ENCODE assay signal across 8 cellular contexts in genomic region chr22:29269731-29270474, GRCh38. TPM values are rescaled to one million over a fixed set of nuclear protein-coding genes. Genes with fewer than 3 reads are reported as not detected.
DNase-seq lines count a peak whose midpoint lies in the region; ATAC-seq, FAIRE-seq and TF ChIP-seq lines count a peak whose summit lies in the region.

No MANE protein-coding gene starts in this region.

- no peak for TF ChIP-seq CTCF in CD4-positive, alpha-beta T cell (IDR thresholded peaks at IDR 0.05)
- no peak for TF ChIP-seq CTCF in bronchial epithelial cell (IDR thresholded peaks at IDR 0.05; ENCODE audit: insufficient read depth, low read length, severe bottlenecking)

- H3K9me3 ChIP-seq in CD4-positive, alpha-beta T cell (ENCODE audit: control insufficient read depth, low read length), result no peaks in the 10 kb centered on the region
- no peaks in the 10 kb centered on the region for H3K9me3 ChIP-seq in MG63
- no peaks in the 10 kb centered on the region for H3K9me3 ChIP-seq in mononuclear cell (ENCODE audit: low read depth, low read length)

- H3K4me3 Mint-ChIP-seq in CD4-positive, alpha-beta T cell, result peak overlapping the region; percentile 95

- intact Hi-C loops in CD4-positive, alpha-beta T cell (cut with DNase I, micrococcal nuclease), result loop anchor here in 1 of 2 experiments (2.0 to 10.0 kb wide), 6 partner anchors 117 to 1345 kb away; partner anchors contain the start of genes AP1B1, CCDC117, MTMR3 and THOC5

- CTCF ChIA-PET in CD4-positive, alpha-beta T cell (lab: Charles Lee), result interaction anchor here (1.5 kb wide), 1 partner anchor 24 kb away, joined by 4 read pairs; no protein-coding TSS in a partner anchor

- H3K36me3 ChIP-seq in MG63 (peaks cover 82% of the 10 kb centered on the region), bronchial epithelial cell (ENCODE audit: control insufficient read depth, insufficient read depth, low read length) (peaks cover 20% of the 10 kb centered on the region)

- FAIRE-seq in bronchial epithelial cell (lab: Jason Lieb, UNC), result no peak

- no peak for ATAC-seq in CD4-positive, alpha-beta T cell (ENCODE audit: poor library complexity)
- no peak for ATAC-seq in HG03565 (IDR thresholded peaks at IDR 0.05; ENCODE audit: unreplicated experiment)

- H3K36me3 Mint-ChIP-seq in CD4-positive, alpha-beta T cell (ENCODE audit: low read depth), result peaks cover 73% of the 10 kb centered on the region

- H3K27ac ChIP-seq in CD4-positive, alpha-beta T cell (ENCODE audit: low read depth, low read length), result no peak overlapping the region

- no peak for DNase-seq in CD4-positive, alpha-beta T cell
- no peak for DNase-seq in MG63
- DNase-seq in bronchial epithelial cell (ENCODE audit: low read depth), result peak; percentile 22
- DNase-seq in NCI-H128 (lab: John Stamatoyannopoulos, UW; ENCODE audit: unreplicated experiment), result no peak
- DNase-seq in amygdala (lab: John Stamatoyannopoulos, UW), result no peak
- no peak for DNase-seq in NCI-H1436 treated with DMSO at 0.1 percent for 48 hours (lab: John Stamatoyannopoulos, UW)

- peak overlapping the region; percentile 98 for H3K27ac Mint-ChIP-seq in CD4-positive, alpha-beta T cell

- H3K4me3 ChIP-seq in MG63 (peak overlapping the region; percentile 88), bronchial epithelial cell (ENCODE audit: low read depth, low read length) (peak overlapping the region; percentile 76), mononuclear cell (ENCODE audit: low read length) (peak overlapping the region; percentile 95)

- peaks cover 83% of the 10 kb centered on the region for H3K4me1 Mint-ChIP-seq in CD4-positive, alpha-beta T cell (ENCODE audit: low read depth)

- H3K4me1 ChIP-seq in mononuclear cell (ENCODE audit: insufficient read depth, low read length), result peaks cover 46% of the 10 kb centered on the region

- H3K27me3 Mint-ChIP-seq in CD4-positive, alpha-beta T cell, result no peaks in the 10 kb centered on the region

- POLR2A ChIA-PET in CD4-positive, alpha-beta T cell (lab: Charles Lee), result interaction anchor here (0.8 to 1.0 kb wide), 2 partner anchors 14 to 334 kb away, joined by 3 to 4 read pairs; no protein-coding TSS in a partner anchor

- no peaks in the 10 kb centered on the region for H3K9me3 Mint-ChIP-seq in CD4-positive, alpha-beta T cell

- no peaks in the 10 kb centered on the region for H3K27me3 ChIP-seq in CD4-positive, alpha-beta T cell (ENCODE audit: control insufficient read depth, insufficient read depth, low read length)
- H3K27me3 ChIP-seq in MG63, result no peaks in the 10 kb centered on the region
- no peaks in the 10 kb centered on the region for H3K27me3 ChIP-seq in bronchial epithelial cell (ENCODE audit: control insufficient read depth, insufficient read depth, low read length)
- H3K27me3 ChIP-seq in mononuclear cell (ENCODE audit: insufficient read depth, low read length), result no peaks in the 10 kb centered on the region

RNA-seq across cellular contexts. Expression of gene EWSR1, which starts 1.8 kb away (rescaled TPM):
- 100 to 1,000 TPM; 292 to 309 TPM for total RNA-seq in CD4-positive, alpha-beta T cell
- total RNA-seq in MG63 (2014; rRNA removed; shearing (Covaris generic); ENCODE audit: low replicate concordance), result 149 and 159 TPM in 2 replicates
- 87.1 and 163 TPM in 2 replicates for total RNA-seq in bronchial epithelial cell
- total RNA-seq in mononuclear cell, result 204 TPM

RNA-seq across cellular contexts. Expression of gene RHBDD3, which starts 2.1 kb away (rescaled TPM):
- 10 to 100 TPM in 1 of 2 experiments, 1 to 10 TPM in 1; 9.0 to 11.7 TPM for total RNA-seq in CD4-positive, alpha-beta T cell
- total RNA-seq in MG63 (2014; rRNA removed; shearing (Covaris generic); ENCODE audit: low replicate concordance), result 18.3 and 46.7 TPM in 2 replicates
- total RNA-seq in bronchial epithelial cell (21.6 and 25.0 TPM in 2 replicates), mononuclear cell (8.1 TPM)

RNA-seq across cellular contexts. Expression of gene GAS2L1, which starts 36.5 kb away (rescaled TPM):
- total RNA-seq in CD4-positive, alpha-beta T cell, result under 1 TPM; 0.28 to 0.77 TPM
- 15.5 and 15.9 TPM in 2 replicates for total RNA-seq in MG63 (2014; rRNA removed; shearing (Covaris generic); ENCODE audit: low replicate concordance)
- 4.1 and 5.3 TPM in 2 replicates for total RNA-seq in bronchial epithelial cell
- 7.9 TPM for total RNA-seq in mononuclear cell

RNA-seq across cellular contexts. Expression of gene RASL10A, which starts 45.6 kb away (rescaled TPM):
- under 1 TPM; 0.30 to 0.36 TPM for total RNA-seq in CD4-positive, alpha-beta T cell
- not detected in 2 replicates for total RNA-seq in MG63 (2014; rRNA removed; shearing (Covaris generic); ENCODE audit: low replicate concordance)
- total RNA-seq in bronchial epithelial cell (not detected in 2 replicates), mononuclear cell (0.21 TPM)
